20 cellular contexts compared by ENCODE assay signal in genomic region chr9:90813523-90813922, GRCh38. TPM values are rescaled to one million over a fixed set of nuclear protein-coding genes. Genes with fewer than 3 reads are reported as not detected.
DNase-seq lines count a peak whose midpoint lies in the region; ATAC-seq and TF ChIP-seq lines count a peak whose summit lies in the region.
"Had no signal": no experiment of that assay in that cellular context is flagged by ENCODE, and none has a peak within 500 bp of the region (broad histone marks: within the 10 kb centered on the region; RNA-seq: fewer than 3 reads in every experiment).

No MANE protein-coding gene starts in this region.

- no peak overlapping the region for H3K9ac ChIP-seq in BLaER1

- intact Hi-C loops in OCI-LY7 (cut with micrococcal nuclease; ENCODE audit: unreplicated experiment), result no loop called here

- no peak for TF ChIP-seq CTCF in OCI-LY7 (conservative IDR thresholded peaks at IDR 0.05; ENCODE audit: low read length)

- H3K9me3 ChIP-seq in BLaER1 (peaks cover 12% of the 10 kb centered on the region), OCI-LY7 (ENCODE audit: low read length) (peaks cover 11% of the 10 kb centered on the region; the same call in 1 of the 2 replicates)

- H3K27ac ChIP-seq in BLaER1 (peak overlapping the region; percentile 85; the same call in 1 of the 2 replicates), OCI-LY7 (ENCODE audit: low read depth, low read length, poor library complexity, severe bottlenecking) (peak overlapping the region; percentile 95)
- H3K27ac ChIP-seq: PC-9 had no signal

- BruUV-seq in OCI-LY7 (replicated peaks; lab: Mats Ljungman, UMichigan), result no TSS peak

- H3K4me1 Mint-ChIP-seq in IgD-negative memory B cell, result peaks cover 71 to 83% (median 73%) of the 10 kb centered on the region in 3 donors
- H3K4me1 Mint-ChIP-seq in immature natural killer cell, result peaks cover 75 to 98% of the 10 kb centered on the region in 2 donors

- H3K4me3 ChIP-seq in BLaER1 (no peak overlapping the region), OCI-LY7 (ENCODE audit: low read depth, low read length, poor library complexity, severe bottlenecking) (peak overlapping the region; percentile 45)
- H3K4me3 ChIP-seq: K562, PC-9 had no signal

- peaks cover 98% of the 10 kb centered on the region for H3K79me2 ChIP-seq in OCI-LY7 (ENCODE audit: insufficient read depth, low read depth, low read length)

- ATAC-seq in GM21390 (IDR thresholded peaks at IDR 0.05; ENCODE audit: unreplicated experiment), result no peak
- ATAC-seq: HCT116, K562, T-cell had no signal

- DNase-seq in OCI-LY7 (ENCODE audit: low spot score), result peak; percentile 72
- no peak for DNase-seq in immature natural killer cell
- no peak for DNase-seq in stimulated activated CD4-positive, alpha-beta T cell treated with anti-CD3 and anti-CD28 coated beads, Interleukin-2, amount 100 ng/mL, for 48 hours
- no peak for DNase-seq in activated naive CD4-positive, alpha-beta T cell treated with anti-CD3 and anti-CD28 coated beads, Interleukin-2, amount 50 U/mL, for 16 hours
- DNase-seq in NCI-H2227 treated with DMSO at 0.1 percent for 48 hours (lab: John Stamatoyannopoulos, UW), result no peak
- DNase-seq: C1 segment of cervical spinal cord; COR-L47; NCI-H1092; NCI-H1694; NCI-H2107; NK-92 treated with Interleukin-12 subunit alpha and Interleukin-12 subunit beta, amount 100 ng/mL, for 24 hours; PC-9; T-cell had no signal

- no peaks in the 10 kb centered on the region for H3K27me3 ChIP-seq in BLaER1

- no peaks in the 10 kb centered on the region for H3K9me2 ChIP-seq in OCI-LY7 (ENCODE audit: insufficient read depth, low read length)

- H2AFZ ChIP-seq in OCI-LY7 (ENCODE audit: low read length), result no peak overlapping the region
- H2AFZ ChIP-seq: PC-9 had no signal

- H3K4me3 Mint-ChIP-seq in IgD-negative memory B cell (peak overlapping the region in 3 of 4 donors; percentile 19 to 76 (median 49)), immature natural killer cell (peak overlapping the region in 1 of 5 donors; percentile 30)
- H3K4me3 Mint-ChIP-seq: T-cell had no signal

- H3K27ac Mint-ChIP-seq in IgD-negative memory B cell (peak overlapping the region; percentile 46 to 76 (median 71)), immature natural killer cell (peak overlapping the region in 5 of 6 donors; percentile 41 to 95 (median 72))
- H3K27ac Mint-ChIP-seq: T-cell had no signal

- H3K27me3 Mint-ChIP-seq in IgD-negative memory B cell, result peaks cover 4% of the 10 kb centered on the region
- peaks cover 3 to 8% (median 4%) of the 10 kb centered on the region in 3 donors for H3K27me3 Mint-ChIP-seq in immature natural killer cell (ENCODE audit: low read depth in 3 of 3)

- H3K9me3 Mint-ChIP-seq in IgD-negative memory B cell (no peaks in the 10 kb centered on the region), immature natural killer cell (no peaks in the 10 kb centered on the region)

- H3K36me3 Mint-ChIP-seq in IgD-negative memory B cell (peaks cover 10% of the 10 kb centered on the region), immature natural killer cell (peaks cover 9 to 20% (median 15%) of the 10 kb centered on the region in 3 donors)
- H3K36me3 Mint-ChIP-seq: T-cell had no signal

- CTCF ChIA-PET in OCI-LY7 (lab: Charles Lee; ENCODE audit: unreplicated experiment), result interaction anchor here (1.1 to 1.9 kb wide), 2 partner anchors 12 to 15 kb away, joined by 4 to 9 read pairs; no protein-coding TSS in a partner anchor

- peaks cover 74% of the 10 kb centered on the region for H3K4me1 ChIP-seq in BLaER1
- peaks cover 81% of the 10 kb centered on the region for H3K4me1 ChIP-seq in OCI-LY7 (ENCODE audit: insufficient read depth, low read length, poor library complexity, severe bottlenecking)

- peak overlapping the region; percentile 79 for H3K4me2 ChIP-seq in BLaER1
- H3K4me2 ChIP-seq in OCI-LY7 (ENCODE audit: low read length), result peak overlapping the region; percentile 91
- H3K4me2 ChIP-seq: PC-9 had no signal

- H4K20me1 ChIP-seq in BLaER1 (peaks cover 41% of the 10 kb centered on the region), OCI-LY7 (ENCODE audit: insufficient read depth, low read length) (peaks cover 5% of the 10 kb centered on the region; the same call in 1 of the 2 replicates)

- POLR2A ChIA-PET in OCI-LY7 (lab: Charles Lee), result interaction anchor here (0.6 to 6.3 kb wide), 5 partner anchors 9 to 52 kb away, joined by 3 to 94 read pairs (median 5); partner anchors contain the start of gene SYK

- H3K36me3 ChIP-seq in BLaER1 (peaks cover 60% of the 10 kb centered on the region), OCI-LY7 (ENCODE audit: insufficient read depth, low read length) (peaks cover 56% of the 10 kb centered on the region)

RNA-seq across cellular contexts. Expression of gene SYK, which starts 11.9 kb away (rescaled TPM):
- 314 TPM for polyA plus RNA-seq in IgD-negative memory B cell
- total RNA-seq in OCI-LY7 (2014; rRNA removed; shearing (Covaris generic)), result 106 and 112 TPM in 2 replicates
- 175 and 201 TPM in 2 replicates for total RNA-seq in OCI-LY7 (2022)
- polyA plus RNA-seq in immature natural killer cell, result 100 to 1,000 TPM in 1 of 3 donors, 10 to 100 TPM in 2; 50.1 to 125 (median 82.6) TPM
- total RNA-seq: A172, M059J had no signal
